Comparison of ENCODE assay signal across 26 cellular contexts in the genomic region with DNA sequence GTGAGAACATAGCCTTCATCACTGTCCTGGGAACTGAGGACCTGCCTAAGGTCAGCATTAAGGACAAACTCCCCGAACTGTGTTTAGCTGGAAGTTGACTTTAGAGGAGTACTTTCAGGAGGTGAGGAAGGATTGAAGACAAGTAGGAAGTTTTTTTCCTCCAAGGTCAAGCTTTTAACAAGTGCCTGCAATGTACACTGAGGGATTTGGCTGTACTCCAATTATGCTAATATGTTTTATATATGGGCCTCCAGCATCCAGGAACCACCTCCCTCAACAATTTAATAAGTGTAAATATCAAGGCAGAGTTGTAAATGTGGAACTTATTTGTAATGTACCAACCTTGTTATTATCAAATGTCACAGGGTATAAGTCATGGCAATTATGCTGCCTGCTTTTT.
"Had no signal": no experiment of that assay in that cellular context is flagged by ENCODE, and none has a peak within 500 bp of the region (broad histone marks: within the 10 kb centered on the region; RNA-seq: fewer than 3 reads in every experiment).

No MANE protein-coding gene starts in this region.

- FAIRE-seq: K562, RCC 7860 had no signal

- H3K27ac ChIP-seq: breast epithelium, coronary artery, SJSA1 had no signal

- H3K27me3 Mint-ChIP-seq: activated CD8-positive, alpha-beta memory T cell treated with anti-CD3 and anti-CD28 coated beads, Interleukin-2, amount 10 ng/mL, durations not matched to agents 7 days and 5 days; activated naive CD4-positive, alpha-beta T cell treated with anti-CD3 and anti-CD28 coated beads, Interleukin-2, amount 50 U/mL, for 24 hours had no signal

- H3K9me3 ChIP-seq: breast epithelium, SJSA1 had no signal

- H3K36me3 ChIP-seq: breast epithelium, SJSA1 had no signal

- H3K9me3 Mint-ChIP-seq: activated naive CD4-positive, alpha-beta T cell treated with anti-CD3 and anti-CD28 coated beads, Interleukin-2, amount 50 U/mL, for 24 hours; activated T-cell treated with anti-CD3 and anti-CD28 coated beads, Interleukin-2, amount 50 U/mL, for 24 hours; activated T-helper 1 cell treated with anti-CD3 and anti-CD28 coated beads, Interleukin-12 subunit alpha, Interleukin-12 subunit beta, Interleukin-2, Interleukin-4 antibody, amounts not matched to agents 30 ng/mL and 10 ng/mL and 1 ng/mL, durations not matched to agents 14 hours and 24 hours and 36 hours; T-helper 1 cell treated with Interleukin-12 subunit alpha and Interleukin-12 subunit beta and Interleukin-4 antibody, amounts not matched to agents 30 μg/mL and 1 μg/mL, for 36 hours had no signal

- H3K4me3 Mint-ChIP-seq: activated CD8-positive, alpha-beta memory T cell treated with anti-CD3 and anti-CD28 coated beads, Interleukin-2, amount 10 ng/mL, durations not matched to agents 7 days and 5 days; activated naive CD4-positive, alpha-beta T cell treated with anti-CD3 and anti-CD28 coated beads, Interleukin-2, amount 50 U/mL, for 24 hours; activated T-cell treated with anti-CD3 and anti-CD28 coated beads, Interleukin-2, amount 50 U/mL, for 24 hours; activated T-helper 1 cell treated with anti-CD3 and anti-CD28 coated beads, Interleukin-12 subunit alpha, Interleukin-12 subunit beta, Interleukin-2, Interleukin-4 antibody, amounts not matched to agents 30 ng/mL and 10 ng/mL and 1 ng/mL, durations not matched to agents 14 hours and 24 hours and 36 hours; T-helper 1 cell treated with Interleukin-12 subunit alpha and Interleukin-12 subunit beta and Interleukin-4 antibody, amounts not matched to agents 30 μg/mL and 1 μg/mL, for 36 hours had no signal

- H3K36me3 Mint-ChIP-seq: activated CD8-positive, alpha-beta memory T cell treated with anti-CD3 and anti-CD28 coated beads, Interleukin-2, amount 10 ng/mL, durations not matched to agents 7 days and 5 days; activated naive CD4-positive, alpha-beta T cell treated with anti-CD3 and anti-CD28 coated beads, Interleukin-2, amount 50 U/mL, for 24 hours had no signal

- H3K4me1 Mint-ChIP-seq: activated CD8-positive, alpha-beta memory T cell treated with anti-CD3 and anti-CD28 coated beads, Interleukin-2, amount 10 ng/mL, durations not matched to agents 7 days and 5 days; activated naive CD4-positive, alpha-beta T cell treated with anti-CD3 and anti-CD28 coated beads, Interleukin-2, amount 50 U/mL, for 24 hours had no signal

- H3K4me3 ChIP-seq: breast epithelium, coronary artery, K562, SJSA1 had no signal

- ATAC-seq: activated CD8-positive, alpha-beta memory T cell treated with anti-CD3 and anti-CD28 coated beads, Interleukin-2, amount 10 ng/mL, durations not matched to agents 7 days and 5 days; K562; PC-3 had no signal

- H3K27ac Mint-ChIP-seq: activated CD8-positive, alpha-beta memory T cell treated with anti-CD3 and anti-CD28 coated beads, Interleukin-2, amount 10 ng/mL, durations not matched to agents 7 days and 5 days; activated naive CD4-positive, alpha-beta T cell treated with anti-CD3 and anti-CD28 coated beads, Interleukin-2, amount 50 U/mL, for 24 hours; activated T-cell treated with anti-CD3 and anti-CD28 coated beads, Interleukin-2, amount 50 U/mL, for 24 hours; activated T-helper 1 cell treated with anti-CD3 and anti-CD28 coated beads, Interleukin-12 subunit alpha, Interleukin-12 subunit beta, Interleukin-2, Interleukin-4 antibody, amounts not matched to agents 30 ng/mL and 10 ng/mL and 1 ng/mL, durations not matched to agents 14 hours and 24 hours and 36 hours; T-helper 1 cell treated with Interleukin-12 subunit alpha and Interleukin-12 subunit beta and Interleukin-4 antibody, amounts not matched to agents 30 μg/mL and 1 μg/mL, for 36 hours had no signal

- H3K4me1 ChIP-seq: breast epithelium, SJSA1 had no signal

- DNase-seq: activated CD4-positive, alpha-beta T cell treated with anti-CD3 and anti-CD28 coated beads for 48 hours; activated CD4-positive, alpha-beta T cell treated with anti-CD3 and anti-CD28 coated beads, Interleukin-2, amount 50 U/mL, for 4 hours; activated CD4-positive, CD25-positive, alpha-beta regulatory T cell treated with anti-CD3 and anti-CD28 coated beads, Interleukin-2, amount 50 U/mL, for 72 hours; activated CD8-positive, alpha-beta memory T cell treated with anti-CD3 and anti-CD28 coated beads, Interleukin-2, amount 10 ng/mL, durations not matched to agents 7 days and 5 days; activated effector memory CD4-positive, alpha-beta T cell treated with Interleukin-2 at 50 U/mL for 16 hours; activated naive CD4-positive, alpha-beta T cell; activated T-cell treated with anti-CD3 and anti-CD28 coated beads, Interleukin-2, amount 50 U/mL, for 24 hours; aorta; caudate nucleus; Karpas-422; NCI-H1048; NCI-H1417 treated with DMSO at 0.1 percent for 48 hours; NCI-H1694 treated with DMSO at 0.1 percent for 48 hours; NCI-H2081 treated with DMSO at 0.1 percent for 48 hours; NCI-H526; NCI-H82; PC-3; SHP77 had no signal
